ENCODE assay signal across 8 cellular contexts in the genomic region with DNA sequence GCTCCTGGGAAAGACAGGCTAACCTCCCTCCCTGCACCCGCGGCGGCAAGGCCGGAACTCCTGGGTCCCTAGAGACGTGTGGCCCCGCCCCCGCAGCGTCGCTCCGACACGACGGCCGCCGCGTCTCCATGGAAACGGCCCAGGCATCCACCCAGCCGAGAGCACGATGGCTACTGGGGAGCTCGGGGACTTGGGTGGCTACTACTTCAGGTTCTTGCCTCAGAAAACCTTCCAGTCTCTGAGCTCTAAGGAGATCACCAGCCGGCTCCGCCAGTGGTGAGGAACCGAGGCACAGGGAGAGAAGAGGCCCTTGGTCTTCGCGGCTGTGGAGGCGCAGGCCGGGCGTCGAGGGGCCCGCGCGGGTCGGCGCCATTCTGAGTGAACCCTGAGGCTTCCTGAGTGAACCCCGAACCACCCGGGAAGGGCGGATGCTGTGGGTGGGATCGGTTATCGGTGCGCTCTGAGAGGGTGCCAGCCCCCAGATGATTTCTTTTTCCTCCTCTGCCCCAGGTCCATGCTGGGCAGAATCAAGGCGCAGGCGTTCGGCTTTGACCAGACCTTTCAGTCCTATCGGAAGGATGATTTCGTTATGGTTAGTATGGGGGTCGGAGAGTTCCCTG. TPM values are rescaled to one million over a fixed set of nuclear protein-coding genes. Genes with fewer than 3 reads are reported as not detected.
DNase-seq lines count a peak whose midpoint lies in the region; ATAC-seq and TF ChIP-seq lines count a peak whose summit lies in the region.

A gene (plus strand): TSS at position 133 of the 620 bp plus-strand sequence. CDS start 34 bp downstream, at position 167.

- no peak within 1 kb of the TSS for H3K18ac ChIP-seq in H9 (ENCODE audit: insufficient read length, low read depth, low read length)

- no peaks in the 10 kb centered on the region for H3K4me1 ChIP-seq in H9 (ENCODE audit: insufficient read depth, low read length)

- no peaks in the 10 kb centered on the region for H3K9me3 ChIP-seq in H9 (ENCODE audit: control insufficient read depth, low read depth, low read length)

- no peak within 1 kb of the TSS for H3T11ph ChIP-seq in H9 (ENCODE audit: low read length)

- H3K23me2 ChIP-seq in H9 (ENCODE audit: insufficient read length, low read depth, low read length, poor library complexity, severe bottlenecking) = peaks cover 9% of the 10 kb centered on the region

- no peak within 1 kb of the TSS for H4K91ac ChIP-seq in H9 (ENCODE audit: insufficient read length, low read depth, low read length)

- no peak within 1 kb of the TSS for H2BK15ac ChIP-seq in H9 (ENCODE audit: low read depth, low read length)

- no peak within 1 kb of the TSS for H3K27ac ChIP-seq in H9 (ENCODE audit: insufficient read length, low read depth, low read length)

- no peaks in the 10 kb centered on the region for H3K36me3 Mint-ChIP-seq in H9 (ENCODE audit: insufficient read depth in 1 of 3, low read depth in 3 of 3)
- peaks cover 0 to 2% of the 10 kb centered on the region in 2 donors for H3K36me3 Mint-ChIP-seq in activated T-cell treated with anti-CD3 and anti-CD28 coated beads, Interleukin-2, amount 50 U/mL, for 72 hours (ENCODE audit: insufficient read depth in 2 of 2)
- no peaks in the 10 kb centered on the region for H3K36me3 Mint-ChIP-seq in stimulated activated naive CD8-positive, alpha-beta T cell treated with anti-CD3 and anti-CD28 coated beads, Interleukin-15, Interleukin-2, amounts not matched to agents 100 ng/mL and 50 ng/mL, for 24 hours (ENCODE audit: low read depth)

- H3K4me3 Mint-ChIP-seq in H9 = peak within 1 kb of the TSS; percentile 68 to 74
- peak within 1 kb of the TSS; percentile 72 to 81 for H3K4me3 Mint-ChIP-seq in activated T-cell treated with anti-CD3 and anti-CD28 coated beads, Interleukin-2, amount 50 U/mL, for 72 hours
- peak within 1 kb of the TSS; percentile 59 for H3K4me3 Mint-ChIP-seq in stimulated activated naive CD8-positive, alpha-beta T cell treated with anti-CD3 and anti-CD28 coated beads, Interleukin-15, Interleukin-2, amounts not matched to agents 100 ng/mL and 50 ng/mL, for 24 hours

- no peak within 1 kb of the TSS for H2BK12ac ChIP-seq in H9 (ENCODE audit: insufficient read length, low read depth, low read length)

- H3K27me3 Mint-ChIP-seq in H9 (ENCODE audit: low read depth) = peaks cover 14% of the 10 kb centered on the region
- peaks cover 47% of the 10 kb centered on the region for H3K27me3 Mint-ChIP-seq in activated T-cell treated with anti-CD3 and anti-CD28 coated beads, Interleukin-2, amount 50 U/mL, for 72 hours (ENCODE audit: low read depth)
- peaks cover 50% of the 10 kb centered on the region for H3K27me3 Mint-ChIP-seq in stimulated activated naive CD8-positive, alpha-beta T cell treated with anti-CD3 and anti-CD28 coated beads, Interleukin-15, Interleukin-2, amounts not matched to agents 100 ng/mL and 50 ng/mL, for 24 hours

- H4K8ac ChIP-seq in H9 (replicated peaks; ENCODE audit: insufficient read length, low read depth, low read length) = no peak within 1 kb of the TSS

- DNase-seq in AG20443 (ENCODE audit: low spot score) (peak; percentile 97), H9 (peak; percentile 78), NCI-H510A treated with DMSO at 0.1 percent for 48 hours (lab: John Stamatoyannopoulos, UW) (peak; percentile 72), fibroblast of peridontal ligament (ENCODE audit: extremely low read depth) (peak; percentile 83), myocyte (ENCODE audit: low read depth) (peak; percentile 90), RKO (ENCODE audit: low spot score) (no peak)
- DNase-seq in activated T-cell treated with anti-CD3 and anti-CD28 coated beads, Interleukin-2, amount 50 U/mL, for 72 hours = peak; percentile 63 to 67

- H3K27me3 ChIP-seq in H9 (ENCODE audit: insufficient read depth, low read length) = no peaks in the 10 kb centered on the region

- peak within 1 kb of the TSS; percentile 67 for H3K14ac ChIP-seq in H9 (ENCODE audit: insufficient read depth, low read length)

- peak; percentile 85 to 89 for ATAC-seq in activated T-cell treated with anti-CD3 and anti-CD28 coated beads, Interleukin-2, amount 50 U/mL, for 72 hours (replicated peaks in 1 of 2)

- no peak within 1 kb of the TSS for H2AK5ac ChIP-seq in H9 (ENCODE audit: insufficient read length, low read length)

- peak within 1 kb of the TSS; percentile 56 for H3K4me2 ChIP-seq in H9 (ENCODE audit: insufficient read depth, insufficient read length, low read length)

- peak within 1 kb of the TSS; percentile 94 for H2AFZ ChIP-seq in H9 (ENCODE audit: low read length)

- H3K4ac ChIP-seq in H9 (ENCODE audit: low read depth, low read length) = no peak within 1 kb of the TSS

- H3K27ac Mint-ChIP-seq in H9 = peak within 1 kb of the TSS in 1 of 3 experiments; percentile 77; a peak in 1 of 7 replicates
- no peak within 1 kb of the TSS for H3K27ac Mint-ChIP-seq in activated T-cell treated with anti-CD3 and anti-CD28 coated beads, Interleukin-2, amount 50 U/mL, for 72 hours
- no peak within 1 kb of the TSS for H3K27ac Mint-ChIP-seq in stimulated activated naive CD8-positive, alpha-beta T cell treated with anti-CD3 and anti-CD28 coated beads, Interleukin-15, Interleukin-2, amounts not matched to agents 100 ng/mL and 50 ng/mL, for 24 hours

- no peak within 1 kb of the TSS for H3K23ac ChIP-seq in H9 (ENCODE audit: insufficient read length, low read depth, low read length)

- no peak for TF ChIP-seq CTCF in H9 (conservative IDR thresholded peaks at IDR 0.05)

- peaks cover 13 to 14% of the 10 kb centered on the region in 2 experiments for H3K4me1 Mint-ChIP-seq in H9
- H3K4me1 Mint-ChIP-seq in activated T-cell treated with anti-CD3 and anti-CD28 coated beads, Interleukin-2, amount 50 U/mL, for 72 hours (ENCODE audit: low read depth) = peaks cover 12% of the 10 kb centered on the region
- peaks cover 5% of the 10 kb centered on the region for H3K4me1 Mint-ChIP-seq in stimulated activated naive CD8-positive, alpha-beta T cell treated with anti-CD3 and anti-CD28 coated beads, Interleukin-15, Interleukin-2, amounts not matched to agents 100 ng/mL and 50 ng/mL, for 24 hours (ENCODE audit: low read depth)

- H2BK20ac ChIP-seq in H9 (ENCODE audit: low read depth, low read length, poor library complexity, severe bottlenecking) = no peak within 1 kb of the TSS

- no peak within 1 kb of the TSS for H3K56ac ChIP-seq in H9 (ENCODE audit: insufficient read length, low read depth, low read length)

- WGBS in H9 (ENCODE audit: extremely low coverage, insufficient read length, low lambda C conversion rate) = no CpG with 5 or more reads among the region's 45 CpGs

- no peaks in the 10 kb centered on the region for H4K20me1 ChIP-seq in H9 (ENCODE audit: control insufficient read depth, insufficient read depth, insufficient read length)

- no peak within 1 kb of the TSS for H2BK120ac ChIP-seq in H9 (ENCODE audit: low read depth, low read length, poor library complexity, severe bottlenecking)

- no peak within 1 kb of the TSS for H4K5ac ChIP-seq in H9 (ENCODE audit: insufficient read length, low read depth, low read length)

- no peaks in the 10 kb centered on the region for H3K9me3 Mint-ChIP-seq in H9
- H3K9me3 Mint-ChIP-seq in activated T-cell treated with anti-CD3 and anti-CD28 coated beads, Interleukin-2, amount 50 U/mL, for 72 hours = no peaks in the 10 kb centered on the region
- H3K9me3 Mint-ChIP-seq in stimulated activated naive CD8-positive, alpha-beta T cell treated with anti-CD3 and anti-CD28 coated beads, Interleukin-15, Interleukin-2, amounts not matched to agents 100 ng/mL and 50 ng/mL, for 24 hours = peaks cover 3% of the 10 kb centered on the region

- H3K9ac ChIP-seq in H9 (ENCODE audit: extremely low read depth, insufficient read length, low read length) = no peak within 1 kb of the TSS

- no peak within 1 kb of the TSS for H2BK5ac ChIP-seq in H9 (ENCODE audit: insufficient read length, low read length)

- no peaks in the 10 kb centered on the region for H3K79me2 ChIP-seq in H9 (ENCODE audit: insufficient read depth, low read length)

- no peaks in the 10 kb centered on the region for H3K79me1 ChIP-seq in H9 (ENCODE audit: insufficient read depth, low read depth, low read length, poor library complexity, severe bottlenecking)

RNA-seq across cellular contexts. Expression of the gene that starts here (rescaled TPM):
- total RNA-seq in H9 (2021) (1.2 and 1.7 TPM in 2 replicates), myocyte (4.2 and 5.4 TPM in 2 replicates)
- total RNA-seq in activated T-cell treated with anti-CD3 and anti-CD28 coated beads, Interleukin-2, amount 50 U/mL, for 72 hours = not detected
- 5.1 TPM for polyA plus RNA-seq in myocyte (2012)

Comparison
In these comparisons a context has a peak if more than half of its experiments do, and no peak if none do; other contexts are left out.
1. Peak in DNase-seq and ATAC-seq in activated T-cell treated with anti-CD3 and anti-CD28 coated beads, Interleukin-2, amount 50 U/mL, for 72 hours; RNA of the gene not detected or under 1 TPM.